18 cellular contexts compared by ENCODE assay signal in genomic region chr12:123747309-123747708, GRCh38.
"Had no signal": no experiment of that assay in that cellular context is flagged by ENCODE, and none has a peak within 500 bp of the region (broad histone marks: within the 10 kb centered on the region; RNA-seq: fewer than 3 reads in every experiment).

No MANE protein-coding gene starts in this region.

- H3K9ac ChIP-seq: parathyroid adenoma had no signal

- H3K27ac Mint-ChIP-seq: nephron had no signal

- DNase-seq: activated naive CD4-positive, alpha-beta T cell treated with Interleukin-2 at 50 U/mL for 16 hours; colonic mucosa; dorsolateral prefrontal cortex; gastrocnemius medialis; left ventricle myocardium superior; mammary epithelial cell; midbrain; nucleus accumbens; right cardiac atrium; SJCRH30; stimulated activated CD4-positive, alpha-beta T cell treated with anti-CD3 and anti-CD28 coated beads, Interleukin-4, amount 100 ng/mL, for 24 hours; stimulated activated naive CD4-positive, alpha-beta T cell treated with Interleukin-2 at 50 U/mL for 16 hours; substantia nigra; thyroid gland had no signal

- H3K79me2 ChIP-seq: parathyroid adenoma had no signal

- ATAC-seq: gastrocnemius medialis, left ventricle myocardium superior, right cardiac atrium had no signal

- H3K4me1 ChIP-seq: breast epithelium, colonic mucosa, esophagus muscularis mucosa, gastrocnemius medialis, parathyroid adenoma, SJCRH30, thyroid gland had no signal

- H3K9me3 Mint-ChIP-seq: nephron had no signal

- H3K4me1 Mint-ChIP-seq: nephron had no signal

- H2AFZ ChIP-seq: parathyroid adenoma had no signal

- H3K27me3 ChIP-seq: breast epithelium, colonic mucosa, dorsolateral prefrontal cortex, esophagus muscularis mucosa, gastrocnemius medialis, SJCRH30, thyroid gland had no signal

- H3K27ac ChIP-seq: breast epithelium, colonic mucosa, dorsolateral prefrontal cortex, esophagus muscularis mucosa, gastrocnemius medialis, parathyroid adenoma, SJCRH30, thyroid gland had no signal

- H3K4me3 ChIP-seq: breast epithelium, colonic mucosa, dorsolateral prefrontal cortex, esophagus muscularis mucosa, gastrocnemius medialis, SJCRH30, thyroid gland had no signal

- H3K9me3 ChIP-seq: breast epithelium, colonic mucosa, esophagus muscularis mucosa, gastrocnemius medialis, SJCRH30, thyroid gland had no signal

- H3K4me3 Mint-ChIP-seq: nephron had no signal
